Comparison of ENCODE assay signal across 8 cellular contexts in genomic region chr5:172443441-172444109, GRCh38.
DNase-seq lines count a peak whose midpoint lies in the region; ATAC-seq lines count a peak whose summit lies in the region.

No MANE protein-coding gene starts in this region.

- H3K4me3 Mint-ChIP-seq in stimulated activated memory B cell treated with anti-CD40 and anti-IgM and Interleukin-4, amounts not matched to agents 10 μg/mL and 1 μg/mL and 100 μg/mL, for 72 hours = no peak overlapping the region

- H3K4me3 ChIP-seq in muscle layer of colon (ENCODE audit: low read depth in 1 of 2, low read length in 2 of 2) = no peak overlapping the region
- H3K4me3 ChIP-seq in stomach smooth muscle (ENCODE audit: low read length in 2 of 2) = peak overlapping the region in 1 of 2 donors; percentile 49

- no peaks in the 10 kb centered on the region for H3K36me3 Mint-ChIP-seq in stimulated activated memory B cell treated with anti-CD40 and anti-IgM and Interleukin-4, amounts not matched to agents 10 μg/mL and 1 μg/mL and 100 μg/mL, for 72 hours

- H3K4me1 ChIP-seq in muscle layer of colon (ENCODE audit: insufficient read depth, low read length) (peaks cover 61% of the 10 kb centered on the region), stomach smooth muscle (ENCODE audit: control insufficient read depth, insufficient read depth, low read length) (peaks cover 55% of the 10 kb centered on the region)

- no peak overlapping the region for H3K27ac Mint-ChIP-seq in stimulated activated memory B cell treated with anti-CD40 and anti-IgM and Interleukin-4, amounts not matched to agents 10 μg/mL and 1 μg/mL and 100 μg/mL, for 72 hours

- H3K36me3 ChIP-seq in muscle layer of colon (ENCODE audit: insufficient read depth, low read length) (no peaks in the 10 kb centered on the region), stomach smooth muscle (ENCODE audit: control insufficient read depth in 2 of 2, insufficient read depth in 2 of 2, low read length in 2 of 2) (no peaks in the 10 kb centered on the region)

- H3K4me1 Mint-ChIP-seq in stimulated activated memory B cell treated with anti-CD40 and anti-IgM and Interleukin-4, amounts not matched to agents 10 μg/mL and 1 μg/mL and 100 μg/mL, for 72 hours = no peaks in the 10 kb centered on the region

- DNase-seq in HK-2 (ENCODE audit: unreplicated experiment) = peak; percentile 74
- DNase-seq in SW480 (ENCODE audit: low spot score) = peak; percentile 79
- DNase-seq in dedifferentiated amniotic fluid mesenchymal stem cell (ENCODE audit: extremely low spot score) = peak; percentile 67
- DNase-seq in SKM-1 (lab: John Stamatoyannopoulos, UW; ENCODE audit: unreplicated experiment) = no peak

- H3K27me3 ChIP-seq in muscle layer of colon (ENCODE audit: control insufficient read depth in 1 of 2, insufficient read depth in 2 of 2, low read length in 2 of 2) (no peaks in the 10 kb centered on the region), stomach smooth muscle (ENCODE audit: control insufficient read depth in 1 of 2, insufficient read depth in 2 of 2, low read length in 2 of 2) (no peaks in the 10 kb centered on the region)

- peak overlapping the region; percentile 78 for H3K27ac ChIP-seq in muscle layer of colon (ENCODE audit: low read depth, low read length)
- peak overlapping the region; percentile 79 for H3K27ac ChIP-seq in stomach smooth muscle (ENCODE audit: low read length)

- H3K9ac ChIP-seq in muscle layer of colon (ENCODE audit: low read length) = no peak overlapping the region
- H3K9ac ChIP-seq in stomach smooth muscle (ENCODE audit: low read length in 2 of 2) = peak overlapping the region in 1 of 2 donors; percentile 30

- H3K9me3 Mint-ChIP-seq in stimulated activated memory B cell treated with anti-CD40 and anti-IgM and Interleukin-4, amounts not matched to agents 10 μg/mL and 1 μg/mL and 100 μg/mL, for 72 hours = no peaks in the 10 kb centered on the region

- H3K9me3 ChIP-seq in muscle layer of colon (ENCODE audit: low read length) (no peaks in the 10 kb centered on the region), stomach smooth muscle (ENCODE audit: control insufficient read depth in 2 of 2, low read length in 2 of 2) (no peaks in the 10 kb centered on the region)

- no peak for ATAC-seq in GM19328 (IDR thresholded peaks at IDR 0.05; ENCODE audit: unreplicated experiment)
- no peak for ATAC-seq in stimulated activated memory B cell treated with anti-CD40 and anti-IgM and Interleukin-4, amounts not matched to agents 10 μg/mL and 1 μg/mL and 100 μg/mL, for 72 hours

- H3K27me3 Mint-ChIP-seq in stimulated activated memory B cell treated with anti-CD40 and anti-IgM and Interleukin-4, amounts not matched to agents 10 μg/mL and 1 μg/mL and 100 μg/mL, for 72 hours = peaks cover 43% of the 10 kb centered on the region
